2 cellular contexts compared by ENCODE assay signal in genomic region chr16:58385218-58385773, GRCh38.
TF ChIP-seq lines count a peak whose summit lies in the region.

No MANE protein-coding gene starts in this region.

TF ChIP-seq in HepG2, 621 proteins besides CTCF, POLR2A, EP300 and RAD21:
- peak; percentile 57; the same call in 1 of the 2 replicates for TF ChIP-seq ATF7 (IDR thresholded peaks at IDR 0.05)
- no peak for TF ChIP-seq ATF7 (CRISPR knock-in tag; IDR thresholded peaks at IDR 0.05)
- 0 out of 2 replicates have a peak, but pooled peaks have one; percentile 6 for TF ChIP-seq CEBPB (IDR thresholded peaks at IDR 0.05; ENCODE audit: borderline replicate concordance, low read depth, low read length)
- TF ChIP-seq AGO1 (IDR thresholded peaks at IDR 0.05; ENCODE audit: low read depth, low read length, poor library complexity, severe bottlenecking) = no peak

TF ChIP-seq in K562, 482 proteins besides CTCF, POLR2A, EP300 and RAD21:
- TF ChIP-seq PHF20 (IDR thresholded peaks at IDR 0.05; ENCODE audit: partially characterized antibody) (no peak), SNIP1 (IDR thresholded peaks at IDR 0.05; ENCODE audit: low read depth) (no peak), NRF1 (conservative IDR thresholded peaks at IDR 0.05 in 1 of 2, IDR thresholded peaks at IDR 0.05 in 1 of 2) (no peak), ZNF174 (CRISPR knock-in tag; IDR thresholded peaks at IDR 0.05) (no peak), TFAM (CRISPR knock-in tag; conservative IDR thresholded peaks at IDR 0.05) (no peak), E2F4 (CRISPR knock-in tag; IDR thresholded peaks at IDR 0.05; ENCODE audit: low read depth) (no peak), ATF3 (IDR thresholded peaks at IDR 0.05) (peak; percentile 38), ATF3 (CRISPR knock-in tag; conservative IDR thresholded peaks at IDR 0.05) (no peak), HNRNPUL1 (IDR thresholded peaks at IDR 0.05; ENCODE audit: low read length) (no peak), U2AF1 (optimal IDR thresholded peaks at IDR 0.05; ENCODE audit: low read depth, low read length) (no peak), HOMEZ (CRISPR knock-in tag; IDR thresholded peaks at IDR 0.05) (no peak), CEBPG (CRISPR knock-in tag; IDR thresholded peaks at IDR 0.05) (no peak), CEBPG (tag; conservative IDR thresholded peaks at IDR 0.05 in 1 of 2, IDR thresholded peaks at IDR 0.05 in 1 of 2) (peak in 1 of 2 experiments; percentile 48; a peak in 1 of 4 replicates)
